In the genomic region with DNA sequence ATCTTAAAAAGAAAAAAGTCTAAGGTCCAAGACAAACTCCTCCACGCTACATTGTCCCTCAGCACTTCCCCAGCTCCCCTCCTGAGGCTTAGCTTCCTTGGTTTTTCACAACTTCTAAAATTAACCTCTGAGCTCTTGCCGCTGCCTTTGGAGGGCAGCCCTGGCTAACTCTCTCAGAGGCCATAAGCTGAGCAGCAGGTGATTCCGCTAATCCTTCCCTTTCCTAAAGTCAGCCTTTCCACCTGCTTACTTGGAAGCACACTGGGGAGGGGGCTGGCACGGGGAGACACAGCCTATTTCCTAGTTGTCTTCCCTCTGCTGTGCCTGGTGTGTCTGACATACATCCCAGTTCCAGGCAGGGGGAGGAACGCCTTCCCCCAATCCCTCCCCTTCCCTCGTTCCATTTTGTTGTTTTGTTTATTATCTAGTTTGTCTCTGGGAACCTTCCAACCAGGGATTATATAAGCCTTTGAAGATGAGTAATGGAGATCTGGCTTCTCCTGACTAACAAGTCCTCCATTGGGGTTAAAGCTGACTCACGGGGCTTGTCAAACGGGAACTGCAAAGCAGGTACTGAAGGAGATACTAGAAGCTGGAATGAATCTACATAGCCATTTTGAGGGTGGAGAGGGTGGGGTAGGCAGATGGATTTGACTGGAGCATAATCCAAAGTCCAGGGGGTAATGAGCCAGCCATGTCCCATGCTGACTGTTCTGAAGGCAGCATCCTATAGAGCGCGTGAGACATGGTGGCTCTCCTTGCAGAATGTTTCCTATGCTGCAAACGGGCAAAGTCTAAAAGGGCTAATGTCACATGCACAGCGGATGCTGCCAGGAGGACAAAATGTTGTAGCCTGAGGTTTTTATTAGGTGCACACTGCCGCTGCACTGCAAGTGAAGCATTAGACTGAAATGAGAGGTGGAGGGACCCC, we compare ENCODE assay signal across 8 cellular contexts.
DNase-seq lines count a peak whose midpoint lies in the region; ATAC-seq and TF ChIP-seq lines count a peak whose summit lies in the region.

No MANE protein-coding gene starts in this region.

- H3K9me3 ChIP-seq in HEK293 (ENCODE audit: control insufficient read depth, insufficient read depth, low read depth, low read length), result no peaks in the 10 kb centered on the region

- no peak for TF ChIP-seq CTCF in HEK293 (tag by site-specific recombination; IDR thresholded peaks at IDR 0.05)

- no peaks in the 10 kb centered on the region for H3K27me3 ChIP-seq in layer of hippocampus (ENCODE audit: control insufficient read depth, insufficient read depth, low read length)

- no peak overlapping the region for H3K4me3 ChIP-seq in HEK293 (ENCODE audit: low read depth, low read length)

- DNase-seq in AG08395 (ENCODE audit: low spot score), result peak; percentile 62
- peak; percentile 59 for DNase-seq in astrocyte of the hippocampus (ENCODE audit: low read depth, low spot score)
- DNase-seq in NCI-H1694 (lab: John Stamatoyannopoulos, UW), result no peak
- DNase-seq in HK-2 (ENCODE audit: unreplicated experiment), result no peak
- no peak for DNase-seq in epidermal melanocyte (ENCODE audit: insufficient read length, low spot score)

- H3K27ac ChIP-seq in HEK293 (ENCODE audit: extremely low read depth, low read depth, low read length), result no peak overlapping the region
- H3K27ac ChIP-seq in layer of hippocampus (ENCODE audit: low read depth, low read length), result peak overlapping the region; percentile 33

- no peak for ATAC-seq in GM18519 (IDR thresholded peaks at IDR 0.05; ENCODE audit: low FRiP score, unreplicated experiment)

- POLR2A ChIA-PET in HEK293 (lab: Yijun Ruan, JAX), result no interaction called here

- H3K36me3 ChIP-seq in HEK293 (ENCODE audit: control insufficient read depth in 2 of 2, insufficient read depth in 1 of 2, low read length in 2 of 2), result peaks cover 0 to 3% of the 10 kb centered on the region in 2 experiments; a peak in 1 of 3 replicates

- no peaks in the 10 kb centered on the region for H3K4me1 ChIP-seq in HEK293 (ENCODE audit: control insufficient read depth, insufficient read depth, low read length)

- CTCF ChIA-PET in HEK293 (lab: Yijun Ruan, JAX), result interaction anchor here (0.6 to 1.5 kb wide), 2 partner anchors 9 to 613 kb away, joined by 3 to 5 read pairs; no protein-coding TSS in a partner anchor

TF ChIP-seq in HEK293, 187 proteins besides CTCF, POLR2A, EP300 and RAD21:
- TF ChIP-seq ZNF37A (tag by site-specific recombination; IDR thresholded peaks at IDR 0.05) (peak; percentile 12; the same call in 1 of the 2 replicates), ZNF585B (tag by site-specific recombination; IDR thresholded peaks at IDR 0.05) (peak; percentile 53), ZFHX2 (tag by site-specific recombination; conservative IDR thresholded peaks at IDR 0.05) (no peak)

Comparison
In these comparisons a context has a peak if more than half of its experiments do, and no peak if none do; other contexts are left out.
1. DNase-seq: peak in AG08395 (single experiment) and astrocyte of the hippocampus (single experiment); none in NCI-H1694 (single experiment), HK-2 (single experiment) and epidermal melanocyte (single experiment).